In genomic region chr5:180174587-180174972, GRCh38 we compare ENCODE assay signal across 24 cellular contexts. TPM values are rescaled to one million over a fixed set of nuclear protein-coding genes. Genes with fewer than 3 reads are reported as not detected.
DNase-seq lines count a peak whose midpoint lies in the region; ATAC-seq and TF ChIP-seq lines count a peak whose summit lies in the region.
"Had no signal": no experiment of that assay in that cellular context is flagged by ENCODE, and none has a peak within 500 bp of the region (broad histone marks: within the 10 kb centered on the region; RNA-seq: fewer than 3 reads in every experiment).

No MANE protein-coding gene starts in this region.

- H2BK5ac ChIP-seq in IMR-90 (ENCODE audit: low read depth, low read length, poor library complexity, severe bottlenecking): peak overlapping the region; percentile 64

- DNase-seq in IMR-90 (no peak), colonic mucosa (peak; percentile 0), neural crest cell (ENCODE audit: low read depth, low spot score) (no peak), NOMO-1 treated with dmso at 0.1 percent for 144 hours (lab: John Stamatoyannopoulos, UW; ENCODE audit: unreplicated experiment) (no peak), SIG-M5 treated with dmso at 0.1 percent for 504 hours (lab: John Stamatoyannopoulos, UW; ENCODE audit: unreplicated experiment) (no peak), natural killer cell (no peak)
- DNase-seq in stimulated activated naive B cell treated with anti-CD40 and anti-IgM and Interleukin-4, amounts not matched to agents 10 μg/mL and 1 μg/mL and 100 μg/mL, for 72 hours: no peak
- DNase-seq: AML-193; CD8-positive, alpha-beta memory T cell; GF-D8; Karpas-422; MV-4-11; NCI-H1105 treated with DMSO at 0.1 percent for 48 hours; NCI-H2029 treated with DMSO at 0.1 percent for 48 hours; NCI-H226; NCI-H510A treated with DMSO at 0.1 percent for 48 hours; NCI-H774; NK-92 treated with Interleukin-12 subunit alpha and Interleukin-12 subunit beta, amount 100 ng/mL, for 24 hours; Peyer's patch had no signal

- TF ChIP-seq POLR2A in IMR-90 (IDR thresholded peaks at IDR 0.05; ENCODE audit: low read depth, low read length): no peak

- H3K9ac ChIP-seq in IMR-90 (ENCODE audit: low read depth, low read length) (no peak overlapping the region), colonic mucosa (ENCODE audit: low read depth in 2 of 2, low read length in 2 of 2) (no peak overlapping the region)

- H2AK5ac ChIP-seq in IMR-90 (ENCODE audit: low read depth, low read length): peak overlapping the region; percentile 91; the same call in 1 of the 2 replicates

- no peak overlapping the region for H2AK9ac ChIP-seq in IMR-90 (replicated peaks; ENCODE audit: low read depth, low read length, poor library complexity)

- H3K14ac ChIP-seq in IMR-90 (replicated peaks; ENCODE audit: low read depth, low read length): no peak overlapping the region

- H3K36me3 ChIP-seq in IMR-90 (ENCODE audit: control insufficient read depth, insufficient read depth, low read length) (no peaks in the 10 kb centered on the region), colonic mucosa (no peaks in the 10 kb centered on the region)
- H3K36me3 ChIP-seq: Peyer's patch, SJSA1 had no signal

- H2AFZ ChIP-seq in IMR-90 (replicated peaks; ENCODE audit: low read length, poor library complexity): peak overlapping the region; percentile 37

- peaks cover 5% of the 10 kb centered on the region; the same call in 1 of the 2 replicates for H3K9me1 ChIP-seq in IMR-90 (ENCODE audit: insufficient read depth, low read length)

- H3K27ac ChIP-seq in IMR-90 (ENCODE audit: insufficient read depth, low read length) (peak overlapping the region; percentile 84; the same call in 1 of the 2 replicates), colonic mucosa (no peak overlapping the region), temporal lobe (ENCODE audit: low read depth, low read length) (peak overlapping the region; percentile 66)
- H3K27ac ChIP-seq: C4-2B, Peyer's patch, SJSA1 had no signal

- H3K27me3 Mint-ChIP-seq in neural crest cell (ENCODE audit: low read depth) (no peaks in the 10 kb centered on the region), natural killer cell (ENCODE audit: low read depth in 2 of 2) (peaks cover 0 to under 1% of the 10 kb centered on the region in 2 donors)
- H3K27me3 Mint-ChIP-seq in stimulated activated naive B cell treated with anti-CD40 and anti-IgM and Interleukin-4, amounts not matched to agents 10 μg/mL and 1 μg/mL and 100 μg/mL, for 72 hours: peaks cover 13 to 17% of the 10 kb centered on the region in 2 donors

- H2BK20ac ChIP-seq in IMR-90 (ENCODE audit: low read depth, low read length): no peak overlapping the region

- no peak for TF ChIP-seq RAD21 in IMR-90 (IDR thresholded peaks at IDR 0.05; ENCODE audit: low read length)

- POLR2A ChIA-PET in IMR-90 (lab: Charles Lee; ENCODE audit: unreplicated experiment): no interaction called here

- H3K4me1 Mint-ChIP-seq in neural crest cell: peaks cover 57% of the 10 kb centered on the region
- no peaks in the 10 kb centered on the region for H3K4me1 Mint-ChIP-seq in stimulated activated naive B cell treated with anti-CD40 and anti-IgM and Interleukin-4, amounts not matched to agents 10 μg/mL and 1 μg/mL and 100 μg/mL, for 72 hours
- no peaks in the 10 kb centered on the region for H3K4me1 Mint-ChIP-seq in natural killer cell
- H3K4me1 Mint-ChIP-seq: CD8-positive, alpha-beta memory T cell had no signal

- H4K8ac ChIP-seq in IMR-90 (ENCODE audit: low read depth in 2 of 2, low read length in 2 of 2): peak overlapping the region in 1 of 2 experiments; percentile 69; a peak in 2 of 4 replicates

- dilution Hi-C loops in IMR-90 (cut with HindIII; ENCODE audit: low sequenced_read_pairs, unreplicated experiment): no loop called here

- no peak overlapping the region for H3K23ac ChIP-seq in IMR-90 (ENCODE audit: low read depth, low read length)

- H2BK120ac ChIP-seq in IMR-90 (ENCODE audit: low read depth, low read length): peak overlapping the region; percentile 2; the same call in 1 of the 2 replicates

- H3K56ac ChIP-seq in IMR-90 (ENCODE audit: extremely low read depth, insufficient read depth, low read length): no peak overlapping the region

- in situ Hi-C loops in IMR-90 (cut with MboI; ENCODE audit: low sequenced_read_pairs): no loop called here

- TF ChIP-seq CTCF in IMR-90 (conservative IDR thresholded peaks at IDR 0.05; ENCODE audit: low read depth, low read length): no peak
- TF ChIP-seq CTCF in colonic mucosa (IDR thresholded peaks at IDR 0.05): no peak
- no peak for TF ChIP-seq CTCF in neural crest cell (conservative IDR thresholded peaks at IDR 0.05)
- no peak for TF ChIP-seq CTCF in natural killer cell (IDR thresholded peaks at IDR 0.05)

- H3K27me3 ChIP-seq in IMR-90 (ENCODE audit: control insufficient read depth, insufficient read depth, low read length) (peaks cover 3% of the 10 kb centered on the region; the same call in 1 of the 2 replicates), colonic mucosa (no peaks in the 10 kb centered on the region)
- H3K27me3 ChIP-seq: Peyer's patch, SJSA1 had no signal

- no peak overlapping the region; the same call in 1 of the 2 replicates for H4K5ac ChIP-seq in IMR-90 (ENCODE audit: low read depth, low read length)

- peak overlapping the region; percentile 79; the same call in 1 of the 2 replicates for H3K4ac ChIP-seq in IMR-90 (ENCODE audit: low read depth, low read length)

- peaks cover 22% of the 10 kb centered on the region; the same call in 1 of the 2 replicates for H3K4me1 ChIP-seq in IMR-90 (ENCODE audit: control insufficient read depth, insufficient read depth, low read length)
- H3K4me1 ChIP-seq in colonic mucosa: no peaks in the 10 kb centered on the region
- H3K4me1 ChIP-seq: Peyer's patch had no signal

- ATAC-seq in IMR-90 (ENCODE audit: low read depth): no peak
- no peak for ATAC-seq in stimulated activated naive B cell treated with anti-CD40 and anti-IgM and Interleukin-4, amounts not matched to agents 10 μg/mL and 1 μg/mL and 100 μg/mL, for 72 hours (replicated peaks)
- no peak for ATAC-seq in natural killer cell

- no peak overlapping the region for H3K4me3 Mint-ChIP-seq in neural crest cell
- no peak overlapping the region for H3K4me3 Mint-ChIP-seq in stimulated activated naive B cell treated with anti-CD40 and anti-IgM and Interleukin-4, amounts not matched to agents 10 μg/mL and 1 μg/mL and 100 μg/mL, for 72 hours
- no peak overlapping the region for H3K4me3 Mint-ChIP-seq in natural killer cell
- H3K4me3 Mint-ChIP-seq: CD8-positive, alpha-beta memory T cell had no signal

- H2BK15ac ChIP-seq in IMR-90 (ENCODE audit: low read depth, low read length): no peak overlapping the region; the same call in 2 of the 3 replicates

- H3K27ac Mint-ChIP-seq in neural crest cell (ENCODE audit: unreplicated experiment): peak overlapping the region; percentile 99
- H3K27ac Mint-ChIP-seq in stimulated activated naive B cell treated with anti-CD40 and anti-IgM and Interleukin-4, amounts not matched to agents 10 μg/mL and 1 μg/mL and 100 μg/mL, for 72 hours: no peak overlapping the region
- no peak overlapping the region for H3K27ac Mint-ChIP-seq in natural killer cell
- H3K27ac Mint-ChIP-seq: CD8-positive, alpha-beta memory T cell had no signal

- CTCF ChIA-PET in IMR-90 (lab: Yijun Ruan, JAX): interaction anchor here (1.0 kb wide), 1 partner anchor 12 kb away, joined by 3 read pairs; no protein-coding TSS in a partner anchor

- intact Hi-C loops in IMR-90 (cut with micrococcal nuclease): no loop called here
- intact Hi-C loops in colonic mucosa (cut with DNase I): no loop called here
- intact Hi-C loops in natural killer cell (cut with micrococcal nuclease): no loop called here

- H3K18ac ChIP-seq in IMR-90 (ENCODE audit: low read depth, low read length): peak overlapping the region; percentile 11; the same call in 1 of the 2 replicates

- no peaks in the 10 kb centered on the region for H3K9me3 ChIP-seq in IMR-90 (ENCODE audit: control insufficient read depth, insufficient read depth, low read length)
- no peaks in the 10 kb centered on the region for H3K9me3 ChIP-seq in colonic mucosa
- H3K9me3 ChIP-seq: Peyer's patch, SJSA1 had no signal

- H4K20me1 ChIP-seq in IMR-90 (ENCODE audit: insufficient read depth, low read length): no peaks in the 10 kb centered on the region

- H3K36me3 Mint-ChIP-seq in neural crest cell (ENCODE audit: low read depth): no peaks in the 10 kb centered on the region
- no peaks in the 10 kb centered on the region for H3K36me3 Mint-ChIP-seq in stimulated activated naive B cell treated with anti-CD40 and anti-IgM and Interleukin-4, amounts not matched to agents 10 μg/mL and 1 μg/mL and 100 μg/mL, for 72 hours
- H3K36me3 Mint-ChIP-seq in natural killer cell: no peaks in the 10 kb centered on the region
- H3K36me3 Mint-ChIP-seq: CD8-positive, alpha-beta memory T cell had no signal

- no TSS peak for BruUV-seq in IMR-90 (replicated peaks; lab: Mats Ljungman, UMichigan)

- WGBS in IMR-90 (ENCODE audit: extremely low coverage in 2 of 2, insufficient read length in 1 of 2), 2 experiments: 95% methylated on average over 8 of the region's 12 CpGs; no CpG with 5 or more reads in 1 of the 2 experiments

- H4K91ac ChIP-seq in IMR-90 (ENCODE audit: insufficient read depth, low read depth, low read length): peak overlapping the region; percentile 46; the same call in 1 of the 2 replicates

- H3K9me3 Mint-ChIP-seq in neural crest cell: no peaks in the 10 kb centered on the region
- no peaks in the 10 kb centered on the region for H3K9me3 Mint-ChIP-seq in stimulated activated naive B cell treated with anti-CD40 and anti-IgM and Interleukin-4, amounts not matched to agents 10 μg/mL and 1 μg/mL and 100 μg/mL, for 72 hours
- no peaks in the 10 kb centered on the region for H3K9me3 Mint-ChIP-seq in natural killer cell
- H3K9me3 Mint-ChIP-seq: CD8-positive, alpha-beta memory T cell had no signal

- no peak overlapping the region for H3K4me2 ChIP-seq in IMR-90 (ENCODE audit: low read depth, low read length)

- no peak overlapping the region for H3K4me3 ChIP-seq in IMR-90 (ENCODE audit: insufficient read depth, low read depth, low read length)
- no peak overlapping the region for H3K4me3 ChIP-seq in colonic mucosa
- H3K4me3 ChIP-seq: Peyer's patch, SJSA1 had no signal

- H3K79me1 ChIP-seq in IMR-90 (ENCODE audit: low read depth in 1 of 2, low read length in 2 of 2): no peaks in the 10 kb centered on the region

TF ChIP-seq in IMR-90, 13 proteins besides CTCF, POLR2A, EP300 and RAD21 (continues in another document):
- no peak for TF ChIP-seq CHD1 (IDR thresholded peaks at IDR 0.05; ENCODE audit: low read depth, low read length)

RNA-seq across cellular contexts. Expression of gene RASGEF1C, which starts 34.4 kb away (rescaled TPM):
- total RNA-seq in IMR-90 (2012; rRNA removed) (not detected in 2 replicates), colonic mucosa (under 1 TPM in 1 of 2 donors, not detected in 1; 0.85 TPM), neural crest cell (1.7 and 2.0 TPM in 2 replicates), temporal lobe (21.4 TPM), natural killer cell (not detected)
- not detected in 2 replicates for polyA plus RNA-seq in IMR-90 (2012; rRNA removed)
- 0.41 TPM in 1 of 2 replicates, not detected in the other for polyA plus RNA-seq in IMR-90 (2012; cell fraction: cytosol; rRNA removed)
- polyA plus RNA-seq in IMR-90 (2012; cell fraction: nucleus; rRNA removed; ENCODE audit: low replicate concordance): not detected in 2 replicates
- total RNA-seq: CD8-positive, alpha-beta memory T cell; M059J; OCI-LY7; SJSA1 had no signal
- polyA plus RNA-seq: CD8-positive, alpha-beta memory T cell had no signal
